10 cellular contexts compared by ENCODE assay signal in genomic region chr12:27221625-27222387, GRCh38. TPM values are rescaled to one million over a fixed set of nuclear protein-coding genes. Genes with fewer than 3 reads are reported as not detected.
DNase-seq lines count a peak whose midpoint lies in the region; ATAC-seq and TF ChIP-seq lines count a peak whose summit lies in the region.
"Had no signal": no experiment of that assay in that cellular context is flagged by ENCODE, and none has a peak within 500 bp of the region (broad histone marks: within the 10 kb centered on the region; RNA-seq: fewer than 3 reads in every experiment).

No MANE protein-coding gene starts in this region.

- TF ChIP-seq CTCF in colonic mucosa (IDR thresholded peaks at IDR 0.05), result no peak

- no peak for DNase-seq in memory B cell (ENCODE audit: low spot score in 2 of 2)
- DNase-seq in CD8-positive, alpha-beta memory T cell, result no peak
- DNase-seq in colonic mucosa, result no peak
- no peak for DNase-seq in DMS153 treated with DMSO at 0.1 percent for 48 hours (lab: John Stamatoyannopoulos, UW; ENCODE audit: unreplicated experiment)
- no peak for DNase-seq in NCI-H510A treated with DMSO at 0.1 percent for 48 hours (lab: John Stamatoyannopoulos, UW)
- DNase-seq: left cardiac atrium had no signal

- no peaks in the 10 kb centered on the region for H3K27me3 ChIP-seq in CD8-positive, alpha-beta memory T cell (ENCODE audit: insufficient read depth, low read length, poor library complexity, severe bottlenecking)
- no peaks in the 10 kb centered on the region for H3K27me3 ChIP-seq in colonic mucosa

- H3K27me3 Mint-ChIP-seq in memory B cell, result no peaks in the 10 kb centered on the region
- peaks cover 3 to 7% of the 10 kb centered on the region in 2 donors for H3K27me3 Mint-ChIP-seq in CD8-positive, alpha-beta memory T cell
- H3K27me3 Mint-ChIP-seq: activated naive CD4-positive, alpha-beta T cell treated with anti-CD3 and anti-CD28 coated beads, Interleukin-2, amount 50 U/mL, for 24 hours had no signal

- ATAC-seq in GM18520 (IDR thresholded peaks at IDR 0.05; ENCODE audit: unreplicated experiment), result peak; percentile 56
- peak; percentile 72 for ATAC-seq in GM21619 (IDR thresholded peaks at IDR 0.05; ENCODE audit: unreplicated experiment)
- peak; percentile 83 for ATAC-seq in HG03439 (IDR thresholded peaks at IDR 0.05; ENCODE audit: unreplicated experiment)
- ATAC-seq in memory B cell (ENCODE audit: low read depth), result peak; percentile 55

- no peaks in the 10 kb centered on the region for H3K36me3 Mint-ChIP-seq in memory B cell
- no peaks in the 10 kb centered on the region for H3K36me3 Mint-ChIP-seq in CD8-positive, alpha-beta memory T cell

- H3K4me1 ChIP-seq in CD8-positive, alpha-beta memory T cell (ENCODE audit: insufficient read depth, low read length), result no peaks in the 10 kb centered on the region
- H3K4me1 ChIP-seq in colonic mucosa, result peaks cover 4% of the 10 kb centered on the region

- CTCF ChIA-PET in CD8-positive, alpha-beta memory T cell (lab: Charles Lee), result interaction anchor here (1.7 kb wide), 1 partner anchor 15 kb away, joined by 4 read pairs; no protein-coding TSS in a partner anchor

- H3K4me3 Mint-ChIP-seq in memory B cell, result peak overlapping the region; percentile 37
- H3K4me3 Mint-ChIP-seq in CD8-positive, alpha-beta memory T cell, result no peak overlapping the region
- H3K4me3 Mint-ChIP-seq: activated naive CD4-positive, alpha-beta T cell treated with anti-CD3 and anti-CD28 coated beads, Interleukin-2, amount 50 U/mL, for 24 hours had no signal

- POLR2A ChIA-PET in CD8-positive, alpha-beta memory T cell (lab: Charles Lee), result no interaction called here

- H3K4me3 ChIP-seq in CD8-positive, alpha-beta memory T cell (ENCODE audit: low read length), result no peak overlapping the region
- no peak overlapping the region for H3K4me3 ChIP-seq in colonic mucosa

- H3K36me3 ChIP-seq in CD8-positive, alpha-beta memory T cell (ENCODE audit: insufficient read depth, low read length), result no peaks in the 10 kb centered on the region
- H3K36me3 ChIP-seq in colonic mucosa, result no peaks in the 10 kb centered on the region

- intact Hi-C loops in colonic mucosa (cut with DNase I), result no loop called here

- peaks cover 17% of the 10 kb centered on the region for H3K4me1 Mint-ChIP-seq in memory B cell
- H3K4me1 Mint-ChIP-seq in CD8-positive, alpha-beta memory T cell, result peaks cover 0 to 2% (median 0%) of the 10 kb centered on the region in 3 donors
- H3K4me1 Mint-ChIP-seq: activated naive CD4-positive, alpha-beta T cell treated with anti-CD3 and anti-CD28 coated beads, Interleukin-2, amount 50 U/mL, for 24 hours had no signal

- no peaks in the 10 kb centered on the region for H3K9me3 ChIP-seq in CD8-positive, alpha-beta memory T cell (ENCODE audit: low read length)
- H3K9me3 ChIP-seq in colonic mucosa, result no peaks in the 10 kb centered on the region

- H3K9ac ChIP-seq in colonic mucosa (ENCODE audit: low read depth in 2 of 2, low read length in 2 of 2), result no peak overlapping the region

- peak overlapping the region; percentile 50 for H3K27ac Mint-ChIP-seq in memory B cell
- no peak overlapping the region for H3K27ac Mint-ChIP-seq in CD8-positive, alpha-beta memory T cell
- H3K27ac Mint-ChIP-seq: activated naive CD4-positive, alpha-beta T cell treated with anti-CD3 and anti-CD28 coated beads, Interleukin-2, amount 50 U/mL, for 24 hours had no signal

- H3K9me3 Mint-ChIP-seq in memory B cell, result no peaks in the 10 kb centered on the region
- H3K9me3 Mint-ChIP-seq in CD8-positive, alpha-beta memory T cell, result no peaks in the 10 kb centered on the region
- H3K9me3 Mint-ChIP-seq: activated naive CD4-positive, alpha-beta T cell treated with anti-CD3 and anti-CD28 coated beads, Interleukin-2, amount 50 U/mL, for 24 hours had no signal

- H3K27ac ChIP-seq in CD8-positive, alpha-beta memory T cell (ENCODE audit: low read depth, low read length), result no peak overlapping the region
- no peak overlapping the region for H3K27ac ChIP-seq in colonic mucosa

RNA-seq across cellular contexts. Expression of gene STK38L, which starts 22.3 kb away (rescaled TPM):
- 10 to 100 TPM; 23.1 to 27.7 TPM for total RNA-seq in CD8-positive, alpha-beta memory T cell
- 7.1 TPM for polyA plus RNA-seq in CD8-positive, alpha-beta memory T cell
- 10 to 100 TPM; 41.9 to 76.6 TPM for total RNA-seq in colonic mucosa
